ENCODE assay signal across 33 cellular contexts in genomic region chr4:168724243-168724642, GRCh38.
DNase-seq lines count a peak whose midpoint lies in the region; ATAC-seq and TF ChIP-seq lines count a peak whose summit lies in the region.
"Had no signal": no experiment of that assay in that cellular context is flagged by ENCODE, and none has a peak within 500 bp of the region (broad histone marks: within the 10 kb centered on the region; RNA-seq: fewer than 3 reads in every experiment).

No MANE protein-coding gene starts in this region.

- ATAC-seq in GM18873 (IDR thresholded peaks at IDR 0.05; ENCODE audit: low FRiP score, unreplicated experiment) (peak; percentile 50), HG02973 (IDR thresholded peaks at IDR 0.05; ENCODE audit: unreplicated experiment) (peak; percentile 45)
- ATAC-seq: activated CD4-positive, CD25-positive, alpha-beta regulatory T cell treated with anti-CD3 and anti-CD28 coated beads, Interleukin-2, amount 50 U/mL, for 24 hours; CD8-positive, alpha-beta T cell; T-helper 17 cell had no signal

- H3K9ac ChIP-seq in HUES48 (ENCODE audit: low read depth, low read length): no peak overlapping the region

- H3K27me3 Mint-ChIP-seq in osteocyte (ENCODE audit: unreplicated experiment): no peaks in the 10 kb centered on the region
- H3K27me3 Mint-ChIP-seq: T-helper 17 cell had no signal

- peak overlapping the region; percentile 79 for H3K27ac ChIP-seq in HUES48 (ENCODE audit: low read depth, low read length)
- H3K27ac ChIP-seq: brain microvascular endothelial cell, Peyer's patch, stomach had no signal

- no peak overlapping the region for H3K4me3 ChIP-seq in HUES48 (ENCODE audit: low read depth, low read length)
- H3K4me3 ChIP-seq: Peyer's patch, stomach, uterus had no signal

- H3K27me3 ChIP-seq in HUES48 (ENCODE audit: control insufficient read depth, insufficient read depth, low read length): no peaks in the 10 kb centered on the region
- H3K27me3 ChIP-seq: brain microvascular endothelial cell, Peyer's patch, stomach, uterus had no signal

- peaks cover 42% of the 10 kb centered on the region for H3K4me1 Mint-ChIP-seq in osteocyte (ENCODE audit: unreplicated experiment)

- no peaks in the 10 kb centered on the region for H3K36me3 ChIP-seq in HUES48 (ENCODE audit: control insufficient read depth, insufficient read depth, low read length)
- H3K36me3 ChIP-seq: brain microvascular endothelial cell, Peyer's patch, stomach, uterus had no signal

- peak overlapping the region; percentile 69 for H3K27ac Mint-ChIP-seq in osteocyte (ENCODE audit: unreplicated experiment)
- H3K27ac Mint-ChIP-seq: activated CD4-positive, alpha-beta memory T cell treated with anti-CD3 and anti-CD28 coated beads, Interleukin-2, amount 10 ng/mL, durations not matched to agents 7 days and 5 days; B cell; CD8-positive, alpha-beta T cell; immature natural killer cell; memory B cell; T-helper 17 cell had no signal

- H3K9me3 Mint-ChIP-seq in osteocyte (ENCODE audit: unreplicated experiment): peaks cover 15% of the 10 kb centered on the region
- H3K9me3 Mint-ChIP-seq: activated CD4-positive, alpha-beta memory T cell treated with anti-CD3 and anti-CD28 coated beads, Interleukin-2, amount 10 ng/mL, durations not matched to agents 7 days and 5 days; CD8-positive, alpha-beta T cell had no signal

- H3K4me1 ChIP-seq in HUES48 (ENCODE audit: control insufficient read depth, insufficient read depth, low read length): peaks cover 9% of the 10 kb centered on the region
- H3K4me1 ChIP-seq: Peyer's patch, uterus had no signal

- H3K36me3 Mint-ChIP-seq in osteocyte (ENCODE audit: unreplicated experiment): peaks cover 62% of the 10 kb centered on the region
- H3K36me3 Mint-ChIP-seq: CD8-positive, alpha-beta T cell; immature natural killer cell; memory B cell had no signal

- no peaks in the 10 kb centered on the region for H3K9me3 ChIP-seq in HUES48 (ENCODE audit: control insufficient read depth, insufficient read depth, low read length)
- H3K9me3 ChIP-seq: Peyer's patch, stomach, uterus had no signal

- DNase-seq in osteocyte (ENCODE audit: extremely low spot score, unreplicated experiment) (no peak), T-helper 2 cell (no peak), hepatic stellate cell (ENCODE audit: low spot score) (no peak), DMS 273 treated with DMSO at 0.1 percent for 48 hours (lab: John Stamatoyannopoulos, UW) (no peak)
- DNase-seq in activated CD4-positive, alpha-beta T cell treated with anti-CD3 and anti-CD28 coated beads for 48 hours: no peak
- DNase-seq: ACHN; activated CD4-positive, alpha-beta memory T cell treated with anti-CD3 and anti-CD28 coated beads, Interleukin-2, amount 10 ng/mL, durations not matched to agents 7 days and 5 days; activated CD8-positive, alpha-beta memory T cell treated with anti-CD3 and anti-CD28 coated beads, Interleukin-2, amount 50 U/mL, for 48 hours; activated naive CD4-positive, alpha-beta T cell treated with anti-CD3 and anti-CD28 coated beads, Interleukin-2, amount 50 U/mL, for 16 hours; CD8-positive, alpha-beta T cell; cerebellar nuclear complex; GOT3; immature natural killer cell; KG1; NCI-H1092 treated with DMSO at 0.1 percent for 48 hours; NCI-H1694 treated with DMSO at 0.1 percent for 48 hours; NCI-H446 treated with DMSO at 0.1 percent for 48 hours; NCI-H774; Peyer's patch; right cardiac atrium; SHP77; stimulated activated CD4-positive, alpha-beta T cell treated with anti-CD3 and anti-CD28 coated beads, Interleukin-12 subunit alpha, Interleukin-12 subunit beta, amount 100 ng/mL, for 4 hours; stimulated activated CD4-positive, alpha-beta T cell treated with anti-CD3 and anti-CD28 coated beads, Interleukin-2, amount 100 ng/mL, for 48 hours; stomach; T-helper 17 cell; uterus had no signal

- no peak overlapping the region for H3K4me3 Mint-ChIP-seq in osteocyte (ENCODE audit: unreplicated experiment)
- H3K4me3 Mint-ChIP-seq: activated CD4-positive, alpha-beta memory T cell treated with anti-CD3 and anti-CD28 coated beads, Interleukin-2, amount 10 ng/mL, durations not matched to agents 7 days and 5 days; B cell; CD8-positive, alpha-beta T cell; immature natural killer cell; memory B cell; T-helper 17 cell had no signal

- no peak for TF ChIP-seq CTCF in osteocyte (IDR thresholded peaks at IDR 0.05)
